Comparison of ENCODE assay signal across 21 cellular contexts in the genomic region with DNA sequence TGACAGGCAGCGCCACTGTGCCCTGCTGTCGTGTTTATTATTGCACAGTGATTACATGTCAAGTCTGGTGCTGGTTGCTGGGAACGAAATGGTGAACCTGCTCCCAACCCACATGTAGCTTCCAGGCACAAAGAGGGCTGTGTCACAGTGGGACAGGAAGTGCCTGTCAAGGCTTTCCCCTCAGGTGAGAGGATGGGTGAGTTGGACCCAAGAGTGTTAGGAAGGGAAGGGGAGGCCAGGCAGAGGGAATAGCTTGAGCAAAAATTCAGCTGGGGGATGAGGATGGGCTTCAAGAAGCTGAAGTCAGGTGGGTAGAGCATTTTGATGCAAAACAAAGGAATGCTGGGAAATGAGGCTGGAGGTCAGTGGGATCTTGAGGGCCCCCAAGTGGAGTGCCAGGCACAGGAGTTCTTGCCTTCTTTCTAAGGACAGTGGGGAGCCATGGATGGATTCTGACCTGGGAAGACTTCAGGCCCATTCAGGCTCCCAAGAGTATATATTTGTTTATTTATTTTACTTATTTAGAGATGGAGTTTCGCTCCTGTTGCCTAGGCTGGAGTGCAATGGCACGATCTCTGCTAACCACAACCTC. TPM values are rescaled to one million over a fixed set of nuclear protein-coding genes. Genes with fewer than 3 reads are reported as not detected.
DNase-seq lines count a peak whose midpoint lies in the region; ATAC-seq, FAIRE-seq and TF ChIP-seq lines count a peak whose summit lies in the region.
"Had no signal": no experiment of that assay in that cellular context is flagged by ENCODE, and none has a peak within 500 bp of the region (broad histone marks: within the 10 kb centered on the region; RNA-seq: fewer than 3 reads in every experiment).

No MANE protein-coding gene starts in this region.

- H3K9me3 Mint-ChIP-seq in endothelial cell (ENCODE audit: unreplicated experiment) (no peaks in the 10 kb centered on the region), neural progenitor cell (no peaks in the 10 kb centered on the region)
- H3K9me3 Mint-ChIP-seq: activated CD4-positive, alpha-beta T cell treated with anti-CD3 and anti-CD28 coated beads, Interleukin-2, amount 10 ng/mL, durations not matched to agents 7 days and 5 days had no signal

- 84 to 96% (median 87%) methylated on average over 5 of the region's 5 CpGs for whole genome bisulfite sequencing in spleen, 5 donors

- TF ChIP-seq CTCF in endothelial cell (IDR thresholded peaks at IDR 0.05; ENCODE audit: unreplicated experiment) (no peak), spleen (IDR thresholded peaks at IDR 0.05 in 8 of 11, conservative IDR thresholded peaks at IDR 0.05 in 3 of 11) (no peak), neural progenitor cell (IDR thresholded peaks at IDR 0.05) (no peak)

- H3K36me3 Mint-ChIP-seq in endothelial cell (ENCODE audit: low read depth, unreplicated experiment) (peaks cover 29% of the 10 kb centered on the region), neural progenitor cell (peaks cover 27% of the 10 kb centered on the region)

- no peaks in the 10 kb centered on the region for H3K79me2 ChIP-seq in neural progenitor cell (ENCODE audit: low read depth)

- FAIRE-seq in GM19239 (lab: Jason Lieb, UNC): no peak

- intact Hi-C loops in Right ventricle myocardium inferior (cut with DNase I): loop anchor here (5.0 kb wide), 1 partner anchor 40 kb away; the partner anchor contains the start of gene ILF3
- intact Hi-C loops in cardiac septum (cut with DNase I): no loop called here
- intact Hi-C loops in spleen (cut with DNase I; ENCODE audit: low total_unique reads): no loop called here

- H3K9me3 ChIP-seq in spleen (no peaks in the 10 kb centered on the region), neural progenitor cell (ENCODE audit: low read depth) (no peaks in the 10 kb centered on the region)
- H3K9me3 ChIP-seq: body of pancreas, left lung had no signal

- H3K36me3 ChIP-seq in spleen (peaks cover 0 to 51% (median 49%) of the 10 kb centered on the region in 6 donors), neural progenitor cell (peaks cover 7% of the 10 kb centered on the region)

- peaks cover 10 to 21% (median 16%) of the 10 kb centered on the region in 6 donors for H3K4me1 ChIP-seq in spleen
- no peaks in the 10 kb centered on the region for H3K4me1 ChIP-seq in neural progenitor cell

- no peak overlapping the region for H3K4me2 ChIP-seq in neural progenitor cell

- H3K9ac ChIP-seq in neural progenitor cell: no peak overlapping the region

- H3K4me3 ChIP-seq in spleen (no peak overlapping the region), neural progenitor cell (no peak overlapping the region)
- H3K4me3 ChIP-seq: body of pancreas, left lung had no signal

- ATAC-seq in Right ventricle myocardium inferior: no peak
- ATAC-seq in GM18517 (IDR thresholded peaks at IDR 0.05; ENCODE audit: unreplicated experiment): no peak
- ATAC-seq: body of pancreas, esophagus mucosa, left lung, right cardiac atrium had no signal

- H3K27me3 ChIP-seq in spleen (replicated peaks in 1 of 7) (no peaks in the 10 kb centered on the region), neural progenitor cell (no peaks in the 10 kb centered on the region)
- H3K27me3 ChIP-seq: body of pancreas, left lung had no signal

- peaks cover 26% of the 10 kb centered on the region for H3K27me3 Mint-ChIP-seq in endothelial cell (ENCODE audit: unreplicated experiment)
- peaks cover 14% of the 10 kb centered on the region for H3K27me3 Mint-ChIP-seq in neural progenitor cell (ENCODE audit: insufficient read depth, low read depth)

- peak; percentile 28 for DNase-seq in Right ventricle myocardium inferior (ENCODE audit: missing footprints)
- DNase-seq in cardiac septum (ENCODE audit: low spot score): no peak
- peak; percentile 35 for DNase-seq in NCI-H69 (lab: John Stamatoyannopoulos, UW)
- no peak for DNase-seq in endothelial cell (ENCODE audit: low spot score)
- no peak for DNase-seq in spleen
- DNase-seq in neural progenitor cell (ENCODE audit: low spot score): no peak
- no peak for DNase-seq in GM19239 (ENCODE audit: insufficient read length, low spot score)
- DNase-seq: activated CD4-positive, alpha-beta T cell treated with anti-CD3 and anti-CD28 coated beads, Interleukin-2, amount 10 ng/mL, durations not matched to agents 7 days and 5 days; activated naive CD4-positive, alpha-beta T cell; activated T-cell treated with anti-CD3 and anti-CD28 coated beads for 4 hours; body of pancreas; left lung; NCI-H1694; NCI-H2227 treated with DMSO at 0.1 percent for 48 hours; NK-92 treated with Interleukin-12 subunit alpha and Interleukin-12 subunit beta, amount 100 ng/mL, for 24 hours; nucleus accumbens; RPMI8226; stimulated activated naive CD4-positive, alpha-beta T cell treated with Interleukin-2 at 50 U/mL for 16 hours had no signal

- H3K27ac ChIP-seq in spleen (no peak overlapping the region), neural progenitor cell (no peak overlapping the region)
- H3K27ac ChIP-seq: body of pancreas, left lung had no signal

- no peak for TF ChIP-seq POLR2A in spleen (IDR thresholded peaks at IDR 0.05)

- no peak overlapping the region for H3K27ac Mint-ChIP-seq in endothelial cell (ENCODE audit: unreplicated experiment)
- no peak overlapping the region for H3K27ac Mint-ChIP-seq in neural progenitor cell
- H3K27ac Mint-ChIP-seq: activated CD4-positive, alpha-beta T cell treated with anti-CD3 and anti-CD28 coated beads, Interleukin-2, amount 10 ng/mL, durations not matched to agents 7 days and 5 days had no signal

- peaks cover 78% of the 10 kb centered on the region for H3F3A ChIP-seq in neural progenitor cell (ENCODE audit: low read depth)

- peaks cover 13% of the 10 kb centered on the region for H3K4me1 Mint-ChIP-seq in endothelial cell (ENCODE audit: unreplicated experiment)
- H3K4me1 Mint-ChIP-seq in neural progenitor cell: peaks cover 21% of the 10 kb centered on the region

- H3K4me3 Mint-ChIP-seq in endothelial cell (ENCODE audit: unreplicated experiment) (peak overlapping the region; percentile 12), neural progenitor cell (no peak overlapping the region)
- H3K4me3 Mint-ChIP-seq: activated CD4-positive, alpha-beta T cell treated with anti-CD3 and anti-CD28 coated beads, Interleukin-2, amount 10 ng/mL, durations not matched to agents 7 days and 5 days had no signal

- H2AFZ ChIP-seq in neural progenitor cell (replicated peaks): no peak overlapping the region

- peaks cover 84% of the 10 kb centered on the region for H4K20me1 ChIP-seq in neural progenitor cell (ENCODE audit: low read depth)

RNA-seq across cellular contexts. Expression of gene QTRT1, which starts 8.5 kb away (rescaled TPM):
- total RNA-seq in Right ventricle myocardium inferior (28.0 TPM), cardiac septum (24.9 TPM), endothelial cell (ENCODE audit: unreplicated experiment) (32.5 TPM), spleen (10 to 100 TPM; 20.6 to 49.4 (median 33.6) TPM), neural progenitor cell (ENCODE audit: low replicate concordance) (20.4 and 46.9 TPM in 2 replicates)
- 100 to 1,000 TPM in 2 of 3 donors, 10 to 100 TPM in 1; 65.3 to 114 (median 111) TPM for polyA plus RNA-seq in spleen

RNA-seq across cellular contexts. Expression of gene DNM2, which starts 25.1 kb away (rescaled TPM):
- total RNA-seq in Right ventricle myocardium inferior (177 TPM), cardiac septum (138 TPM), endothelial cell (ENCODE audit: unreplicated experiment) (184 TPM), spleen (100 to 1,000 TPM; 175 to 298 (median 197) TPM), neural progenitor cell (ENCODE audit: low replicate concordance) (49.9 and 101 TPM in 2 replicates)
- polyA plus RNA-seq in spleen: 100 to 1,000 TPM in 1 of 3 donors, 10 to 100 TPM in 2; 57.1 to 104 (median 89.0) TPM

RNA-seq across cellular contexts. Expression of gene ILF3, which starts 38.6 kb away (rescaled TPM):
- total RNA-seq in Right ventricle myocardium inferior (101 TPM), cardiac septum (115 TPM), endothelial cell (ENCODE audit: unreplicated experiment) (330 TPM), spleen (100 to 1,000 TPM; 150 to 264 (median 221) TPM), neural progenitor cell (ENCODE audit: low replicate concordance) (477 and 633 TPM in 2 replicates)
- polyA plus RNA-seq in spleen: 100 to 1,000 TPM in 2 of 3 donors, 10 to 100 TPM in 1; 82.9 to 152 (median 143) TPM

Comparison
In these comparisons a context has a peak if more than half of its experiments do, and no peak if none do; other contexts are left out.
1. DNase-seq: peak in Right ventricle myocardium inferior (single experiment) and NCI-H69 (single experiment); none in cardiac septum (single experiment), endothelial cell (single experiment), spleen (single experiment), neural progenitor cell (single experiment) and GM19239 (single experiment).